In the genomic region with DNA sequence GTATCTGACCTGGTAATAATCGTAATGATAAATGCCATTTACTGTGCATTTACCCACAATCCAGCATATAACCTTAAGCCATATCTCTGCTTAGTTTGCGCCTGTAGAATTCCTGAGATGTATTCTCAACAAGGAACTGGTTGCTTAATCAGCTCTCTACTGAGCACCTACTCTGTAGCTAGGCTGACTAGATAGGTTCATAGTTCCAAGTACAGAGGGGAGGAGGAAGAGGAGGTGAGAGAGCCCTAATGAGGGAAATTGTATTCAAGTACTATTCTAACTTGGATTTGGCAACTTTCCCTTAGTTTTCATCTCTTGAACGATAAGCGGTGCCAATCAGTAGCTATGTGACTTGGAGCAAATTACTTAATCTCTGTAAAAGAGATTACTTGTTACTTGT, we compare ENCODE assay signal across 16 cellular contexts. TPM values are rescaled to one million over a fixed set of nuclear protein-coding genes. Genes with fewer than 3 reads are reported as not detected.
DNase-seq lines count a peak whose midpoint lies in the region; ATAC-seq and TF ChIP-seq lines count a peak whose summit lies in the region.
"Had no signal": no experiment of that assay in that cellular context is flagged by ENCODE, and none has a peak within 500 bp of the region (broad histone marks: within the 10 kb centered on the region; RNA-seq: fewer than 3 reads in every experiment).

No MANE protein-coding gene starts in this region.

- H3K9me3 ChIP-seq in upper lobe of right lung = no peaks in the 10 kb centered on the region
- H3K9me3 ChIP-seq: BE2C, MG63 had no signal

- H3K4me1 ChIP-seq in upper lobe of right lung = no peaks in the 10 kb centered on the region
- H3K4me1 ChIP-seq: BE2C had no signal

- H3K4me1 Mint-ChIP-seq in activated naive CD4-positive, alpha-beta T cell treated with anti-CD3 and anti-CD28 coated beads, Interleukin-2, amount 50 U/mL, for 24 hours = peaks cover 13% of the 10 kb centered on the region

- no peaks in the 10 kb centered on the region for H3K9me3 Mint-ChIP-seq in activated naive CD4-positive, alpha-beta T cell treated with anti-CD3 and anti-CD28 coated beads, Interleukin-2, amount 50 U/mL, for 24 hours
- H3K9me3 Mint-ChIP-seq: T-helper 1 cell treated with Interleukin-12 subunit alpha and Interleukin-12 subunit beta and Interleukin-4 antibody, amounts not matched to agents 30 μg/mL and 1 μg/mL, for 36 hours had no signal

- H3K36me3 Mint-ChIP-seq in activated naive CD4-positive, alpha-beta T cell treated with anti-CD3 and anti-CD28 coated beads, Interleukin-2, amount 50 U/mL, for 24 hours = no peaks in the 10 kb centered on the region

- TF ChIP-seq CTCF in upper lobe of right lung (IDR thresholded peaks at IDR 0.05) = no peak

- intact Hi-C loops in left colon (cut with DNase I, micrococcal nuclease) (no loop called here), upper lobe of right lung (cut with DNase I) (no loop called here)

- H3K36me3 ChIP-seq in upper lobe of right lung = no peaks in the 10 kb centered on the region
- H3K36me3 ChIP-seq: BE2C, MG63 had no signal

- no peak overlapping the region for H3K4me3 ChIP-seq in upper lobe of right lung
- H3K4me3 ChIP-seq: K562, MG63 had no signal

- H3K27me3 Mint-ChIP-seq in activated naive CD4-positive, alpha-beta T cell treated with anti-CD3 and anti-CD28 coated beads, Interleukin-2, amount 50 U/mL, for 24 hours = no peaks in the 10 kb centered on the region

- ATAC-seq in left colon = peak; percentile 64
- ATAC-seq in upper lobe of right lung = peak; percentile 66
- ATAC-seq in GM21717 (IDR thresholded peaks at IDR 0.05; ENCODE audit: unreplicated experiment) = no peak
- ATAC-seq: K562, Right ventricle myocardium inferior had no signal

- no peaks in the 10 kb centered on the region for H3K27me3 ChIP-seq in upper lobe of right lung
- H3K27me3 ChIP-seq: BE2C, MG63 had no signal

- H3K27ac Mint-ChIP-seq in activated naive CD4-positive, alpha-beta T cell treated with anti-CD3 and anti-CD28 coated beads, Interleukin-2, amount 50 U/mL, for 24 hours = peak overlapping the region; percentile 42
- H3K27ac Mint-ChIP-seq: T-helper 1 cell treated with Interleukin-12 subunit alpha and Interleukin-12 subunit beta and Interleukin-4 antibody, amounts not matched to agents 30 μg/mL and 1 μg/mL, for 36 hours had no signal

- no peak overlapping the region for H3K4me3 Mint-ChIP-seq in activated naive CD4-positive, alpha-beta T cell treated with anti-CD3 and anti-CD28 coated beads, Interleukin-2, amount 50 U/mL, for 24 hours
- H3K4me3 Mint-ChIP-seq: T-helper 1 cell treated with Interleukin-12 subunit alpha and Interleukin-12 subunit beta and Interleukin-4 antibody, amounts not matched to agents 30 μg/mL and 1 μg/mL, for 36 hours had no signal

- no peak overlapping the region for H3K27ac ChIP-seq in upper lobe of right lung

- DNase-seq in activated naive CD4-positive, alpha-beta T cell (lab: John Stamatoyannopoulos, UW) = no peak
- DNase-seq in NCI-H524 (lab: John Stamatoyannopoulos, UW) (peak; percentile 14 to 56), left colon (no peak), upper lobe of right lung (no peak), NCI-H774 (lab: John Stamatoyannopoulos, UW) (no peak)
- DNase-seq: BE2C, DMS79, MG63, NCI-H1694, NCI-H2081, NCI-H446 had no signal

RNA-seq across cellular contexts. Expression of a gene that starts 5.6 kb away (rescaled TPM):
- total RNA-seq in left colon = 100 to 1,000 TPM; 151 to 159 TPM
- total RNA-seq in upper lobe of right lung = 450 TPM

Comparison
In these comparisons a context has a peak if more than half of its experiments do, and no peak if none do; other contexts are left out.
1. DNase-seq: peak in NCI-H524 (2 of 2); none in activated naive CD4-positive, alpha-beta T cell (0 of 4), left colon (0 of 2), upper lobe of right lung (single experiment) and NCI-H774 (single experiment).